ENCODE assay signal across 13 cellular contexts in genomic region chr17:65698381-65699061, GRCh38.
DNase-seq lines count a peak whose midpoint lies in the region; ATAC-seq lines count a peak whose summit lies in the region.
"Had no signal": no experiment of that assay in that cellular context is flagged by ENCODE, and none has a peak within 500 bp of the region (broad histone marks: within the 10 kb centered on the region; RNA-seq: fewer than 3 reads in every experiment).

No MANE protein-coding gene starts in this region.

- peak overlapping the region; percentile 3; the same call in 1 of the 2 replicates for H3K4me3 ChIP-seq in SJSA1
- H3K4me3 ChIP-seq in neuron (ENCODE audit: low read length) = peak overlapping the region; percentile 48
- H3K4me3 ChIP-seq: GM12878, testis had no signal

- H3K27me3 ChIP-seq in SJSA1 (replicated peaks) (no peaks in the 10 kb centered on the region), neuron (ENCODE audit: insufficient read depth, low read length) (no peaks in the 10 kb centered on the region)
- H3K27me3 ChIP-seq: testis had no signal

- ATAC-seq in GM21381 (IDR thresholded peaks at IDR 0.05; ENCODE audit: unreplicated experiment) = no peak
- no peak for ATAC-seq in effector memory CD8-positive, alpha-beta T cell (replicated peaks)
- ATAC-seq: activated T-cell treated with anti-CD3 and anti-CD28 coated beads, Interleukin-2, amount 50 U/mL, for 4 hours; CD8-positive, alpha-beta T cell; GM12878 had no signal

- H3K36me3 ChIP-seq in SJSA1 (no peaks in the 10 kb centered on the region), neuron (ENCODE audit: insufficient read depth, low read length) (no peaks in the 10 kb centered on the region)

- H2AFZ ChIP-seq in neuron (ENCODE audit: low read depth, low read length) = peak overlapping the region; percentile 50

- no peaks in the 10 kb centered on the region for H3K36me3 Mint-ChIP-seq in effector memory CD8-positive, alpha-beta T cell (ENCODE audit: insufficient read depth)
- H3K36me3 Mint-ChIP-seq: CD8-positive, alpha-beta T cell had no signal

- peak overlapping the region; percentile 48 for H3K27ac ChIP-seq in SJSA1

- in situ Hi-C loops in Caki2 (cut with HindIII; ENCODE audit: low pct_unique_long_range_greater_than_20kb, low sequenced_read_pairs) = no loop called here

- no peak overlapping the region for H3K27ac Mint-ChIP-seq in effector memory CD8-positive, alpha-beta T cell
- H3K27ac Mint-ChIP-seq: CD8-positive, alpha-beta T cell had no signal

- no peaks in the 10 kb centered on the region for H3K9me3 Mint-ChIP-seq in effector memory CD8-positive, alpha-beta T cell
- H3K9me3 Mint-ChIP-seq: activated T-cell treated with anti-CD3 and anti-CD28 coated beads, Interleukin-2, amount 50 U/mL, for 4 hours; CD8-positive, alpha-beta T cell had no signal

- H3K4me1 Mint-ChIP-seq in effector memory CD8-positive, alpha-beta T cell (ENCODE audit: low read depth in 2 of 2) = no peaks in the 10 kb centered on the region

- H3K4me1 ChIP-seq in SJSA1 (replicated peaks) (peaks cover 31% of the 10 kb centered on the region), neuron (ENCODE audit: insufficient read depth, low read length) (peaks cover 47% of the 10 kb centered on the region)
- H3K4me1 ChIP-seq: testis had no signal

- DNase-seq in Caki2 (ENCODE audit: low read depth) (peak; percentile 18), SJSA1 (ENCODE audit: low read depth in 1 of 2, low spot score in 2 of 2) (peak in 1 of 2 experiments; percentile 68), fibroblast of peridontal ligament (ENCODE audit: extremely low read depth) (peak; percentile 49), SKM-1 (lab: John Stamatoyannopoulos, UW; ENCODE audit: unreplicated experiment) (no peak)
- DNase-seq in activated CD4-positive, alpha-beta T cell treated with anti-CD3 and anti-CD28 coated beads for 48 hours = no peak
- no peak for DNase-seq in effector memory CD8-positive, alpha-beta T cell
- DNase-seq: activated T-cell treated with anti-CD3 and anti-CD28 coated beads, Interleukin-2, amount 50 U/mL, for 4 hours; CD8-positive, alpha-beta T cell; NCI-H187 treated with DMSO at 0.1 percent for 48 hours; testis had no signal

- peaks cover 32 to 45% of the 10 kb centered on the region in 2 donors for H3K27me3 Mint-ChIP-seq in effector memory CD8-positive, alpha-beta T cell

- no peaks in the 10 kb centered on the region for H3K9me3 ChIP-seq in SJSA1 (replicated peaks)
- H3K9me3 ChIP-seq in neuron (ENCODE audit: low read length) = peaks cover 1% of the 10 kb centered on the region
- H3K9me3 ChIP-seq: testis had no signal

- H3K4me3 Mint-ChIP-seq in effector memory CD8-positive, alpha-beta T cell = no peak overlapping the region
- H3K4me3 Mint-ChIP-seq: activated T-cell treated with anti-CD3 and anti-CD28 coated beads, Interleukin-2, amount 50 U/mL, for 4 hours; CD8-positive, alpha-beta T cell had no signal

Comparison
In these comparisons a context has a peak if more than half of its experiments do, and no peak if none do; other contexts are left out.
1. DNase-seq: peak in Caki2 (single experiment) and fibroblast of peridontal ligament (single experiment); none in activated CD4-positive, alpha-beta T cell treated with anti-CD3 and anti-CD28 coated beads for 48 hours (single experiment), SKM-1 (single experiment) and effector memory CD8-positive, alpha-beta T cell (0 of 3).